23 cellular contexts compared by ENCODE assay signal in genomic region chr10:111934926-111935325, GRCh38.
"Had no signal": no experiment of that assay in that cellular context is flagged by ENCODE, and none has a peak within 500 bp of the region (broad histone marks: within the 10 kb centered on the region; RNA-seq: fewer than 3 reads in every experiment).

No MANE protein-coding gene starts in this region.

- ATAC-seq: heart right ventricle; natural killer cell treated with Interleukin-12 subunit alpha and Interleukin-12 subunit beta and Interleukin-15 and Interleukin-18, amount 100 ng/mL, for 72 hours; pancreas; right cardiac atrium; sciatic nerve; stimulated activated naive B cell treated with anti-CD40 and anti-IgM and Interleukin-4, amounts not matched to agents 10 μg/mL and 1 μg/mL and 100 μg/mL, for 72 hours; upper lobe of right lung had no signal

- DNase-seq: heart right ventricle; islet precursor cell; left ventricle myocardium inferior; mesenchymal stem cell; naive B cell; nucleus accumbens; pancreas; retina; right cardiac atrium; stimulated activated CD4-positive, alpha-beta T cell treated with anti-CD3 and anti-CD28 coated beads, Interleukin-12 subunit alpha, Interleukin-12 subunit beta, amount 100 ng/mL, for 4 hours; stimulated activated CD4-positive, alpha-beta T cell treated with anti-CD3 and anti-CD28 coated beads, Interleukin-15, amount 100 ng/mL, for 24 hours; stimulated activated CD4-positive, alpha-beta T cell treated with anti-CD3 and anti-CD28 coated beads, Interleukin-2, amount 100 ng/mL, for 24 hours; stimulated activated CD4-positive, alpha-beta T cell treated with anti-CD3 and anti-CD28 coated beads, Interleukin-4, amount 100 ng/mL, for 1 hour; stimulated activated naive B cell treated with anti-CD40 and anti-IgM and Interleukin-4, amounts not matched to agents 10 μg/mL and 1 μg/mL and 100 μg/mL, for 72 hours; tibial artery; trophoblast cell; upper lobe of right lung had no signal

- H3K4me3 ChIP-seq: heart right ventricle, hepatocyte, left ventricle myocardium inferior, pancreas, skin epidermis, suprapubic skin, thoracic aorta, tibial artery, upper lobe of right lung had no signal

- H3K4me1 ChIP-seq: heart right ventricle, left ventricle myocardium inferior, pancreas, suprapubic skin, tibial artery, upper lobe of right lung had no signal

- H3K27ac ChIP-seq: heart right ventricle, hepatocyte, left ventricle myocardium inferior, pancreas, skin epidermis, suprapubic skin, thoracic aorta, tibial artery, upper lobe of right lung had no signal

- H3K27me3 ChIP-seq: heart right ventricle, hepatocyte, suprapubic skin, tibial artery, upper lobe of right lung had no signal

- H3K9me3 ChIP-seq: pancreas, suprapubic skin, thoracic aorta, tibial artery, upper lobe of right lung had no signal

- H3K36me3 ChIP-seq: heart right ventricle, left ventricle myocardium inferior, pancreas, suprapubic skin, thoracic aorta, tibial artery, upper lobe of right lung had no signal
